ENCODE assay signal across 17 cellular contexts in the genomic region with DNA sequence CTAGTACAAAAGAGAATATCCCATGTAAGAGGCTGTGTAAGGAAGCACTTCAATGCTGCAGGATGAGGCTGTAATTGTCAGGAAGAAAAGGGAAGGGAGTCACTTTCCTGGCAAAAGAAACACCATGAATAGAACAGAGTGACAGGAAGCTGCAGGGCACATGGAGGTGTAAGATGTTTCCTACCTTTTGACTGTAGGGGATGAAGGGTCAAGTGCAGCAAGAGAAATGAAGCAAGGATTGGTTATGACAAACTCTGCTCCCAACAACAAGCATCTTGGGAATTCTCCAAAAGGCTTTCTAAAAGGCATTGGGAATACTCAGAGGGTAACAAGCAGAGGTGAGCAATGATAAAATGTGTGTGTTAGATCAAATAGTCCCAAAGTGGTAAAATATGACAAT.
DNase-seq lines count a peak whose midpoint lies in the region; FAIRE-seq and TF ChIP-seq lines count a peak whose summit lies in the region.
"Had no signal": no experiment of that assay in that cellular context is flagged by ENCODE, and none has a peak within 500 bp of the region (broad histone marks: within the 10 kb centered on the region; RNA-seq: fewer than 3 reads in every experiment).

No MANE protein-coding gene starts in this region.

- no peak overlapping the region for H3K4me2 ChIP-seq in endothelial cell of umbilical vein (ENCODE audit: insufficient read depth, low read length)
- H3K4me2 ChIP-seq: GM23338 had no signal

- H3K9me3 ChIP-seq in endothelial cell of umbilical vein (replicated peaks; ENCODE audit: control insufficient read depth, insufficient read depth, low read length) (no peaks in the 10 kb centered on the region), neuron (ENCODE audit: low read length) (no peaks in the 10 kb centered on the region)

- no peaks in the 10 kb centered on the region for H3K79me2 ChIP-seq in endothelial cell of umbilical vein (ENCODE audit: control insufficient read depth, insufficient read depth, low read length)

- BruUV-seq in endothelial cell of umbilical vein (replicated peaks; lab: Mats Ljungman, UMichigan) = no TSS peak

- FAIRE-seq in endothelial cell of umbilical vein (lab: Jason Lieb, UNC) = peak; percentile 74
- FAIRE-seq: G401.6, GM12892, GM19239 had no signal

- H3K4me3 ChIP-seq in endothelial cell of umbilical vein (replicated peaks in 1 of 3; ENCODE audit: insufficient read depth in 1 of 3, low read depth in 1 of 3, low read length in 3 of 3) = no peak overlapping the region
- no peak overlapping the region for H3K4me3 ChIP-seq in neuron (ENCODE audit: low read length)
- H3K4me3 ChIP-seq: GM23338 had no signal

- DNase-seq in dermis microvascular lymphatic vessel endothelial cell (ENCODE audit: low read depth in 2 of 2) = peak; percentile 21 to 51
- peak; percentile 54 for DNase-seq in endothelial cell of umbilical vein (ENCODE audit: low read depth, low spot score)
- DNase-seq in NCI-H69 (lab: John Stamatoyannopoulos, UW) = no peak
- DNase-seq in NCI-H774 (lab: John Stamatoyannopoulos, UW) = no peak
- no peak for DNase-seq in erythroblast (lab: John Stamatoyannopoulos, UW)
- DNase-seq: C1 segment of cervical spinal cord; Calu3; CD4-positive, alpha-beta memory T cell; COR-L47; DMS153; DND-41; H9 had no signal

- H3K9me1 ChIP-seq in endothelial cell of umbilical vein (replicated peaks; ENCODE audit: control insufficient read depth, extremely low read depth, insufficient read depth, low read length) = no peaks in the 10 kb centered on the region

- POLR2A ChIA-PET in endothelial cell of umbilical vein (lab: Charles Lee) = no interaction called here

- no peak overlapping the region for H3K27ac ChIP-seq in endothelial cell of umbilical vein (ENCODE audit: insufficient read depth, low read depth, low read length)

- dilution Hi-C loops in endothelial cell of umbilical vein (cut with MboI; ENCODE audit: extremely low pct_ligation_motif_present, low sequenced_read_pairs) = no loop called here

- H3K4me1 ChIP-seq in endothelial cell of umbilical vein (ENCODE audit: control insufficient read depth, extremely low read depth, insufficient read depth, low read length) (peaks cover 5% of the 10 kb centered on the region), neuron (ENCODE audit: insufficient read depth, low read length) (peaks cover 17% of the 10 kb centered on the region)

- H2AFZ ChIP-seq in endothelial cell of umbilical vein (ENCODE audit: low read depth, low read length) = no peak overlapping the region
- H2AFZ ChIP-seq in neuron (ENCODE audit: low read depth, low read length) = peak overlapping the region; percentile 12
- H2AFZ ChIP-seq: GM23338 had no signal

- no peaks in the 10 kb centered on the region for H3K36me3 ChIP-seq in endothelial cell of umbilical vein (ENCODE audit: control insufficient read depth in 2 of 2, extremely low read depth in 1 of 2, insufficient read depth in 2 of 2, low read length in 2 of 2)
- no peaks in the 10 kb centered on the region for H3K36me3 ChIP-seq in neuron (ENCODE audit: insufficient read depth, low read length)

- TF ChIP-seq POLR2A in endothelial cell of umbilical vein (IDR thresholded peaks at IDR 0.05; ENCODE audit: low read depth, low read length) (no peak), erythroblast (IDR thresholded peaks at IDR 0.05; ENCODE audit: low read length) (no peak)

- TF ChIP-seq CTCF in endothelial cell of umbilical vein (IDR thresholded peaks at IDR 0.05; ENCODE audit: extremely low read depth in 1 of 2, insufficient read depth in 1 of 2, low read depth in 1 of 2, low read length in 2 of 2) = no peak

- intact Hi-C loops in endothelial cell of umbilical vein (cut with micrococcal nuclease) = no loop called here

- CTCF ChIA-PET in endothelial cell of umbilical vein (lab: Charles Lee) = interaction anchor here (1.3 kb wide), 2 partner anchors 13 to 108 kb away, joined by 3 to 4 read pairs; no protein-coding TSS in a partner anchor

- no peak overlapping the region for H3K9ac ChIP-seq in endothelial cell of umbilical vein (replicated peaks; ENCODE audit: extremely low read depth, insufficient read depth, low read length)

- H4K20me1 ChIP-seq in endothelial cell of umbilical vein (replicated peaks; ENCODE audit: control insufficient read depth, extremely low read depth, insufficient read depth, low read length) = no peaks in the 10 kb centered on the region

- no peaks in the 10 kb centered on the region for H3K27me3 ChIP-seq in endothelial cell of umbilical vein (ENCODE audit: control insufficient read depth in 2 of 2, insufficient read depth in 2 of 2, low read length in 2 of 2)
- no peaks in the 10 kb centered on the region for H3K27me3 ChIP-seq in neuron (ENCODE audit: insufficient read depth, low read length)

TF ChIP-seq in endothelial cell of umbilical vein, 7 proteins besides CTCF, POLR2A, EP300 and RAD21:
- TF ChIP-seq MAX (IDR thresholded peaks at IDR 0.05; ENCODE audit: insufficient read depth, insufficient read length) (no peak), EZH2 (IDR thresholded peaks at IDR 0.05; ENCODE audit: borderline replicate concordance, low read depth, low read length, severe bottlenecking) (no peak), MYC (IDR thresholded peaks at IDR 0.05; ENCODE audit: low read depth, low read length) (no peak), POLR2AphosphoS5 (IDR thresholded peaks at IDR 0.05; ENCODE audit: insufficient read depth, low read depth, low read length) (no peak), JUN (IDR thresholded peaks at IDR 0.05; ENCODE audit: borderline replicate concordance, insufficient read depth, insufficient read length, low read depth) (no peak), FOS (IDR thresholded peaks at IDR 0.05; ENCODE audit: borderline replicate concordance, insufficient read depth, low read length) (no peak), GATA2 (IDR thresholded peaks at IDR 0.05; ENCODE audit: insufficient read depth, insufficient read length, low read depth, low read length) (no peak)

Comparison
In these comparisons a context has a peak if more than half of its experiments do, and no peak if none do; other contexts are left out.
1. DNase-seq: peak in dermis microvascular lymphatic vessel endothelial cell (2 of 2) and endothelial cell of umbilical vein (single experiment); none in NCI-H69 (single experiment), NCI-H774 (single experiment) and erythroblast (0 of 2).